ENCODE assay signal across 8 cellular contexts in the genomic region with DNA sequence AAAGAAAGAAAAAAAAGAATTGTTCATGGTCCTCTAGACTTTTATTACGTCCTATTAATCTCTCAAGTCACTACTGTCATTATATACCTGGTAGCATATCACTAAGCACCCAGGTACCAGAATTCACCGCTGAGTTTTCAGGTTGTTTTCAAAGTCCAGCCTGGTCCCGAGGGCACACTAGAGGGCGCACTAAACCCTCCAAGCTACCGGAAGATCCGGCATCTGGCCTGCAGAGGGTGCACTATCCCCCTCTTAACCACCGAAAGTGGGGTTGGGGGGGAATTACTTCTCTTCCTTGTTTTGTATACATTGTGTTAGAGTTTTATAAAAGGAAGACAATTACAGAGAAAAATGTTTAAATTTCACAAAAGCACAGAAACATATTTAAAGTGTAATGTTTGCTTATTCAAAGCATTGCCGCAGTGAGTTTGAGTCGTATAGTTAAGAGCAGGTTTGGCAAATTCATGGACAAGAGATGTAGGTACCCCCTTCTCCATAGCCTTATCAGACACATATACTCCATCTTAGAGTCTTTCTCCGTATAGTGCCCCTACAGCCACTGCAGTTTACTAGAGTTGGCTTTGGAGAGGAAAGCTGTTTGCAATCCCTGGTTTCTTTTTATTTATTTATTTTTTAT. TPM values are rescaled to one million over a fixed set of nuclear protein-coding genes. Genes with fewer than 3 reads are reported as not detected.
A peak's percentile ranks its signal among the peaks of the same experiment; 100 is the strongest.
DNase-seq lines count a peak whose midpoint lies in the region; ATAC-seq lines count a peak whose summit lies in the region.

No MANE protein-coding gene starts in this region.

- H3K18ac ChIP-seq in mesenchymal stem cell (ENCODE audit: low read depth in 1 of 2, low read length in 2 of 2) = no peak overlapping the region

- H3K27ac Mint-ChIP-seq in activated CD4-positive, alpha-beta T cell treated with anti-CD3 and anti-CD28 coated beads, Interleukin-2, amount 10 ng/mL, durations not matched to agents 24 days and 14 days = no peak overlapping the region

- no peak overlapping the region for H4K91ac ChIP-seq in mesenchymal stem cell (ENCODE audit: low read length)

- H3K4me3 Mint-ChIP-seq in activated CD4-positive, alpha-beta T cell treated with anti-CD3 and anti-CD28 coated beads, Interleukin-2, amount 10 ng/mL, durations not matched to agents 24 days and 14 days = no peak overlapping the region

- H3K9ac ChIP-seq in mesenchymal stem cell (ENCODE audit: low read length) = no peak overlapping the region

- no peaks in the 10 kb centered on the region for H3K27me3 ChIP-seq in mesenchymal stem cell (ENCODE audit: control insufficient read depth in 1 of 2, insufficient read depth in 1 of 2, low read length in 2 of 2)

- no peak overlapping the region for H2BK15ac ChIP-seq in mesenchymal stem cell (ENCODE audit: low read depth, poor library complexity, severe bottlenecking)

- no peaks in the 10 kb centered on the region for H3K79me1 ChIP-seq in mesenchymal stem cell (replicated peaks; ENCODE audit: low read length, poor library complexity, severe bottlenecking)

- H3K4me3 ChIP-seq in mesenchymal stem cell (ENCODE audit: insufficient read depth in 1 of 2, low read depth in 1 of 2, low read length in 2 of 2) = no peak overlapping the region

- H3K9me3 ChIP-seq in mesenchymal stem cell (ENCODE audit: control insufficient read depth, low read length) = no peaks in the 10 kb centered on the region

- no peak overlapping the region for H2BK12ac ChIP-seq in mesenchymal stem cell (ENCODE audit: low read length in 2 of 2)

- H3K14ac ChIP-seq in mesenchymal stem cell (ENCODE audit: low read length in 2 of 2) = no peak overlapping the region

- no peak overlapping the region for H2BK5ac ChIP-seq in mesenchymal stem cell (ENCODE audit: low read depth, low read length, poor library complexity, severe bottlenecking)

- WGBS in mesenchymal stem cell = 35% methylated on average over 4 of the region's 10 CpGs

- no peaks in the 10 kb centered on the region for H3K36me3 Mint-ChIP-seq in activated CD4-positive, alpha-beta T cell treated with anti-CD3 and anti-CD28 coated beads, Interleukin-2, amount 10 ng/mL, durations not matched to agents 24 days and 14 days (ENCODE audit: low read depth)

- peak; percentile 91 for ATAC-seq in GM19328 (IDR thresholded peaks at IDR 0.05; ENCODE audit: unreplicated experiment)
- peak; percentile 98 for ATAC-seq in HG03354 (IDR thresholded peaks at IDR 0.05; ENCODE audit: poor library complexity, severe bottlenecking, unreplicated experiment)

- H3K4me2 ChIP-seq in mesenchymal stem cell (ENCODE audit: low read length, poor library complexity, severe bottlenecking) = no peak overlapping the region

- no peaks in the 10 kb centered on the region for H3K4me1 ChIP-seq in mesenchymal stem cell (ENCODE audit: control insufficient read depth, insufficient read depth, low read depth, low read length)

- no peaks in the 10 kb centered on the region for H3K9me3 Mint-ChIP-seq in activated CD4-positive, alpha-beta T cell treated with anti-CD3 and anti-CD28 coated beads, Interleukin-2, amount 10 ng/mL, durations not matched to agents 24 days and 14 days

- H2AK5ac ChIP-seq in mesenchymal stem cell (ENCODE audit: low read length, severe bottlenecking) = no peak overlapping the region

- peaks cover 17% of the 10 kb centered on the region for H3K27me3 Mint-ChIP-seq in activated CD4-positive, alpha-beta T cell treated with anti-CD3 and anti-CD28 coated beads, Interleukin-2, amount 10 ng/mL, durations not matched to agents 24 days and 14 days

- no peak overlapping the region for H2AFZ ChIP-seq in mesenchymal stem cell (ENCODE audit: low read depth, low read length)

- DNase-seq in CMK (ENCODE audit: low read depth) = peak; percentile 35
- peak; percentile 11 for DNase-seq in NCI-H446 treated with DMSO at 0.1 percent for 48 hours (lab: John Stamatoyannopoulos, UW)
- DNase-seq in activated CD4-positive, alpha-beta T cell treated with anti-CD3 and anti-CD28 coated beads, Interleukin-2, amount 10 ng/mL, durations not matched to agents 24 days and 14 days = peak; percentile 92
- peak; percentile 84 for DNase-seq in dermis blood vessel endothelial cell
- DNase-seq in mesenchymal stem cell = peak; percentile 78
- DNase-seq in stimulated activated CD8-positive, alpha-beta memory T cell treated with anti-CD3 and anti-CD28 coated beads, Interleukin-2, amount 100 ng/mL, for 1 hour (ENCODE audit: low read depth in 2 of 2) = peak; percentile 43 to 54

- H3K27ac ChIP-seq in mesenchymal stem cell (ENCODE audit: low read length, poor library complexity, severe bottlenecking) = no peak overlapping the region

- H3K4me1 Mint-ChIP-seq in activated CD4-positive, alpha-beta T cell treated with anti-CD3 and anti-CD28 coated beads, Interleukin-2, amount 10 ng/mL, durations not matched to agents 24 days and 14 days = peaks cover 12% of the 10 kb centered on the region

- intact Hi-C loops in activated CD4-positive, alpha-beta T cell treated with anti-CD3 and anti-CD28 coated beads, Interleukin-2, amount 10 ng/mL, durations not matched to agents 24 days and 14 days (cut with micrococcal nuclease) = loop anchor here (1.0 to 2.0 kb wide), 4 partner anchors 16 to 249 kb away; no protein-coding TSS in a partner anchor

- no peak overlapping the region for H3K23ac ChIP-seq in mesenchymal stem cell (ENCODE audit: low read length in 2 of 2)

- no peak overlapping the region for H3K4ac ChIP-seq in mesenchymal stem cell (ENCODE audit: low read depth in 1 of 2, low read length in 2 of 2)

- H3K36me3 ChIP-seq in mesenchymal stem cell (ENCODE audit: control insufficient read depth in 1 of 2, insufficient read depth in 2 of 2, low read depth in 1 of 2, low read length in 2 of 2) = no peaks in the 10 kb centered on the region

- H4K8ac ChIP-seq in mesenchymal stem cell (ENCODE audit: low read length) = no peak overlapping the region

- no peak overlapping the region for H2BK120ac ChIP-seq in mesenchymal stem cell (ENCODE audit: low read depth, low read length)

RNA-seq across cellular contexts. Expression of a gene that starts 19.2 kb away (rescaled TPM):
- total RNA-seq in activated CD4-positive, alpha-beta T cell treated with anti-CD3 and anti-CD28 coated beads, Interleukin-2, amount 10 ng/mL, durations not matched to agents 24 days and 14 days = not detected in 2 replicates
- total RNA-seq in dermis blood vessel endothelial cell = not detected in 2 replicates
- not detected for polyA plus RNA-seq in mesenchymal stem cell (2013, experiment 1 of 2)
- not detected for polyA plus RNA-seq in mesenchymal stem cell (2013, experiment 2 of 2)

RNA-seq across cellular contexts. Expression of a gene that starts 34.8 kb away (rescaled TPM):
- 57.4 and 58.5 TPM in 2 replicates for total RNA-seq in activated CD4-positive, alpha-beta T cell treated with anti-CD3 and anti-CD28 coated beads, Interleukin-2, amount 10 ng/mL, durations not matched to agents 24 days and 14 days
- 5.4 and 14.1 TPM in 2 replicates for total RNA-seq in dermis blood vessel endothelial cell
- polyA plus RNA-seq in mesenchymal stem cell (2013, experiment 1 of 2) = 21.5 TPM
- 21.9 TPM for polyA plus RNA-seq in mesenchymal stem cell (2013, experiment 2 of 2)

Comparison
In these comparisons a context has a peak if more than half of its experiments do, and no peak if none do; other contexts are left out.
1. DNase-seq: peak in every context shown above with its lines; median percentile 92 in activated CD4-positive, alpha-beta T cell treated with anti-CD3 and anti-CD28 coated beads, Interleukin-2, amount 10 ng/mL, durations not matched to agents 24 days and 14 days; 84 in dermis blood vessel endothelial cell; 78 in mesenchymal stem cell; 48 in stimulated activated CD8-positive, alpha-beta memory T cell treated with anti-CD3 and anti-CD28 coated beads, Interleukin-2, amount 100 ng/mL, for 1 hour; 35 in CMK; 11 in NCI-H446 treated with DMSO at 0.1 percent for 48 hours.